In the genomic region with DNA sequence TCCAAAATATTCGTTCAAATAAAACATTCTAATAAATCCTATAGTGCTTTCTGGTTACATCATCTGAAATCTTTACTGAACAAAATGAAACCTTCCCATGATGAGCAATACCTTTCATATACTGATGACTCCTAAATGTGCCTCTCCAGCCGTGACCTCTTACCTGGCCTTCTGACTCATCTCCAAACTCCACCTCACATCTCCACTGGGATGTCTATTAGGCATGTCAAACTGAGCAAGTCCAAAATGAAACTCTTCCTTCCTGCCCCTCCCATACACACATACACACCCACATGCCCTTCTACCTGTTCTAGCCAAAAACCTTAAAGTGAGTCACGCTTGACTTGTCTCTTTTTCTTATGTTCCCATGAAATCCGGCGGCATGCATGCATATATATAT, we compare ENCODE assay signal across 8 cellular contexts. TPM values are rescaled to one million over a fixed set of nuclear protein-coding genes. Genes with fewer than 3 reads are reported as not detected.
DNase-seq lines count a peak whose midpoint lies in the region; ATAC-seq and TF ChIP-seq lines count a peak whose summit lies in the region.

No MANE protein-coding gene starts in this region.

- no peaks in the 10 kb centered on the region for H3K9me3 ChIP-seq in esophagus (ENCODE audit: control insufficient read depth in 2 of 2, insufficient read depth in 1 of 2, low read depth in 1 of 2, low read length in 1 of 2)

- ATAC-seq in GM21528 (IDR thresholded peaks at IDR 0.05; ENCODE audit: low FRiP score, unreplicated experiment), result peak; percentile 86

- peak overlapping the region; percentile 54 to 89 for H3K27ac ChIP-seq in esophagus (ENCODE audit: low read depth in 2 of 2, low read length in 1 of 2)

- no peak overlapping the region for H3K4me3 ChIP-seq in esophagus (ENCODE audit: low read depth in 1 of 2, low read length in 2 of 2)

- H3K4me1 ChIP-seq in esophagus (ENCODE audit: control insufficient read depth in 2 of 2, insufficient read depth in 2 of 2, low read length in 1 of 2), result no peaks in the 10 kb centered on the region

- H3K27me3 ChIP-seq in esophagus (ENCODE audit: control insufficient read depth in 1 of 2, insufficient read depth in 2 of 2, low read length in 2 of 2), result no peaks in the 10 kb centered on the region

- DNase-seq in GM10266 (ENCODE audit: extremely low spot score), result peak; percentile 56
- DNase-seq in HPDE6-E6E7 (ENCODE audit: extremely low spot score), result peak; percentile 98
- no peak for DNase-seq in hepatic stellate cell (ENCODE audit: low spot score)
- no peak for DNase-seq in Kasumi-1 (lab: John Stamatoyannopoulos, UW)
- DNase-seq in NCI-H1417 treated with DMSO at 0.1 percent for 48 hours (lab: John Stamatoyannopoulos, UW), result no peak
- no peak for DNase-seq in activated gamma-delta T cell (lab: John Stamatoyannopoulos, UW)

- WGBS in esophagus, 2 donors, result 43 to 58% methylated on average over 5 of the region's 5 CpGs

- TF ChIP-seq CTCF in GM10266 (IDR thresholded peaks at IDR 0.05; ENCODE audit: control insufficient read depth, insufficient read depth, low read depth, missing control alignments), result no peak

- no peaks in the 10 kb centered on the region for H3K36me3 ChIP-seq in esophagus (ENCODE audit: control insufficient read depth in 2 of 2, insufficient read depth in 2 of 2, low read length in 1 of 2)

RNA-seq across cellular contexts. Expression of gene GSAP, which starts 22.9 kb away (rescaled TPM):
- polyA plus RNA-seq in esophagus, result 10 to 100 TPM in 1 of 2 donors, 1 to 10 TPM in 1; 4.4 to 13.8 TPM

Comparison
In these comparisons a context has a peak if more than half of its experiments do, and no peak if none do; other contexts are left out.
1. DNase-seq: peak in GM10266 (single experiment) and HPDE6-E6E7 (single experiment); none in hepatic stellate cell (single experiment), Kasumi-1 (0 of 2), NCI-H1417 treated with DMSO at 0.1 percent for 48 hours (single experiment) and activated gamma-delta T cell (single experiment).